In genomic region chr1:201434266-201434665, GRCh38 we compare ENCODE assay signal across 12 cellular contexts. TPM values are rescaled to one million over a fixed set of nuclear protein-coding genes. Genes with fewer than 3 reads are reported as not detected.
"Had no signal": no experiment of that assay in that cellular context is flagged by ENCODE, and none has a peak within 500 bp of the region (broad histone marks: within the 10 kb centered on the region; RNA-seq: fewer than 3 reads in every experiment).

No MANE protein-coding gene starts in this region.

- H2AFZ ChIP-seq: GM23248 had no signal

- DNase-seq: GM23248, GOT3, H7, HFFc6, IMR-90, KG1 had no signal

- H3K4me3 Mint-ChIP-seq: HFFc6 had no signal

- ATAC-seq: HCT116, K562 had no signal

- H3K36me3 ChIP-seq: HAP-1 had no signal

- H3K27ac ChIP-seq: GM23248 had no signal

- H3K4me3 ChIP-seq: GM23248, HAP-1, K562 had no signal

- H3K9me3 Mint-ChIP-seq: HFFc6 had no signal

- H3K9me3 ChIP-seq: HAP-1 had no signal

- H3K27ac Mint-ChIP-seq: HFFc6 had no signal

- FAIRE-seq: HTR-8/SVneo, K562 had no signal

RNA-seq across cellular contexts. Expression of gene TNNI1, which starts 12.7 kb away (rescaled TPM):
- total RNA-seq: GM23248, H4, HFFc6, HT-29, IMR-90, K562 had no signal

RNA-seq across cellular contexts. Expression of gene LAD1, which starts 35.1 kb away (rescaled TPM):
- total RNA-seq: GM23248, H4, HFFc6 had no signal

RNA-seq across cellular contexts. Expression of gene TNNT2, which starts 56.8 kb away (rescaled TPM):
- total RNA-seq: GM23248, H4, HFFc6, K562 had no signal
